ENCODE assay signal across 15 cellular contexts in genomic region chr7:77944183-77945182, GRCh38.
"Had no signal": no experiment of that assay in that cellular context is flagged by ENCODE, and none has a peak within 500 bp of the region (broad histone marks: within the 10 kb centered on the region; RNA-seq: fewer than 3 reads in every experiment).

No MANE protein-coding gene starts in this region.

- DNase-seq: activated CD4-positive, CD25-positive, alpha-beta regulatory T cell treated with anti-CD3 and anti-CD28 coated beads, Interleukin-2, amount 50 U/mL, for 72 hours; activated CD8-positive, alpha-beta memory T cell treated with anti-CD3 and anti-CD28 coated beads for 24 hours; activated effector memory CD4-positive, alpha-beta T cell treated with anti-CD3 and anti-CD28 coated beads, Interleukin-2, amount 50 U/mL, for 16 hours; activated naive CD8-positive, alpha-beta T cell treated with anti-CD3 and anti-CD28 coated beads for 36 hours; brain microvascular endothelial cell; cerebellar nuclear complex; hippocampal formation; kidney glomerular epithelial cell; pancreas; stimulated activated CD4-positive, alpha-beta T cell treated with anti-CD3 and anti-CD28 coated beads, Interleukin-2, amount 100 ng/mL, for 48 hours; stomach had no signal

- H3K27me3 ChIP-seq: brain microvascular endothelial cell, neural progenitor cell, pancreas, stomach had no signal

- H3K27me3 Mint-ChIP-seq: activated naive CD8-positive, alpha-beta T cell treated with anti-CD3 and anti-CD28 coated beads for 36 hours; dendritic cell treated with granulocyte-macrophage colony-stimulating factor and Interleukin-4, amounts not matched to agents 40 ng/mL and 50 ng/mL, for 4 days had no signal

- H3K9me3 Mint-ChIP-seq: activated naive CD8-positive, alpha-beta T cell treated with anti-CD3 and anti-CD28 coated beads for 36 hours; dendritic cell treated with granulocyte-macrophage colony-stimulating factor and Interleukin-4, amounts not matched to agents 40 ng/mL and 50 ng/mL, for 4 days; neural progenitor cell had no signal

- H3K4me3 Mint-ChIP-seq: activated naive CD8-positive, alpha-beta T cell treated with anti-CD3 and anti-CD28 coated beads for 36 hours; dendritic cell treated with granulocyte-macrophage colony-stimulating factor and Interleukin-4, amounts not matched to agents 40 ng/mL and 50 ng/mL, for 4 days; neural progenitor cell had no signal

- H3K4me1 Mint-ChIP-seq: activated naive CD8-positive, alpha-beta T cell treated with anti-CD3 and anti-CD28 coated beads for 36 hours; neural progenitor cell had no signal

- H3K4me2 ChIP-seq: neural progenitor cell had no signal

- ATAC-seq: pancreas had no signal

- H3K4me1 ChIP-seq: neural progenitor cell, pancreas, stomach had no signal

- H3K9ac ChIP-seq: neural progenitor cell had no signal

- H2AFZ ChIP-seq: neural progenitor cell had no signal

- FAIRE-seq: pancreas, urothelium cell line had no signal

- H3K27ac ChIP-seq: brain microvascular endothelial cell, neural progenitor cell, pancreas, stomach, thoracic aorta had no signal

- H3K27ac Mint-ChIP-seq: activated naive CD8-positive, alpha-beta T cell treated with anti-CD3 and anti-CD28 coated beads for 36 hours; dendritic cell treated with granulocyte-macrophage colony-stimulating factor and Interleukin-4, amounts not matched to agents 40 ng/mL and 50 ng/mL, for 4 days; neural progenitor cell had no signal

- H3K9me3 ChIP-seq: pancreas, stomach, thoracic aorta had no signal

- H3K4me3 ChIP-seq: neural progenitor cell, pancreas, stomach, thoracic aorta had no signal

- H3K36me3 ChIP-seq: brain microvascular endothelial cell, neural progenitor cell had no signal
